ENCODE assay signal across 8 cellular contexts in the genomic region with DNA sequence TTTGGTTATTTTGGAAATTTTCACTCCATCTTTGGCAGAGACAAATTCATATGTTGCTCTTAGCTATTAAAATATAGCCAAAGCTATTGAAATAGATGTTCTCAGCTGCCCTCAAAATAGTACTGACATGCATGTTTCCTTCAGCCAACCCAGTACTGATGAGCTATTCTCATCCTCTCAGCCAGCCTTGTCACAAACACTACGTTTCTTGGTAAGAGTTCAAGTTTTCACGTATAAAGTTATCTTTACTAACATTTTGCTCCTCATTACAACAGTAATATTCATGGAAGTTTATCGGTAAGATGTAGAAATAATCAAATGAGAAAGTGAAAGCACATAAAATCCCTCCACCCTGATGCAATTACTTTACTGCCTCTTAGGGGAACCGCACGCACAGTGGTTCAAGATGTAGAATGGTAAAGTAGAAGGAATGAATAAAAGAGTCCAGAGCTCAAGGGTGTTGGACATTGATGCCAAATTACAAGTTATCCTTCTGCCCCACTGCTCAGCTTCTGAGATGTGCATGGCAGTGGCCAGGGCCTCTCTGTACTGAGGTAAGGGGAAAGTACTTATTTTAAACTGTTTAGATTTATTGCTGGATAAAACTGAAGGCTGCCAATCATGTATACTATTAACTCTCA. TPM values are rescaled to one million over a fixed set of nuclear protein-coding genes. Genes with fewer than 3 reads are reported as not detected.
DNase-seq lines count a peak whose midpoint lies in the region; ATAC-seq, FAIRE-seq and TF ChIP-seq lines count a peak whose summit lies in the region.

No MANE protein-coding gene starts in this region.

- H3K4me3 ChIP-seq in BE2C (ENCODE audit: low read depth, low read length) (peak overlapping the region; percentile 52), adrenal gland (peak overlapping the region in 3 of 4 donors; percentile 2 to 53 (median 20)), HepG2 (replicated peaks in 1 of 3; ENCODE audit: insufficient read depth in 1 of 3, low read depth in 2 of 3, low read length in 3 of 3) (no peak overlapping the region), WERI-Rb-1 (ENCODE audit: low read depth, low read length) (no peak overlapping the region)

- TF ChIP-seq POLR2A in adrenal gland (IDR thresholded peaks at IDR 0.05) (peak in 1 of 2 donors; percentile 21), HepG2 (IDR thresholded peaks at IDR 0.05; ENCODE audit: insufficient read depth in 1 of 2, low read depth in 2 of 2, low read length in 2 of 2) (no peak)

- no peaks in the 10 kb centered on the region for H3K36me3 ChIP-seq in BE2C
- no peaks in the 10 kb centered on the region for H3K36me3 ChIP-seq in adrenal gland (replicated peaks in 1 of 2)
- peaks cover 0 to 6% of the 10 kb centered on the region in 2 experiments; a peak in 2 of 5 replicates for H3K36me3 ChIP-seq in HepG2 (replicated peaks in 1 of 2; ENCODE audit: control insufficient read depth in 1 of 2, insufficient read depth in 2 of 2, low read length in 2 of 2)
- no peaks in the 10 kb centered on the region; the same call in 1 of the 2 replicates for H3K36me3 ChIP-seq in WERI-Rb-1

- intact Hi-C loops in adrenal gland (cut with DNase I) = no loop called here
- intact Hi-C loops in HepG2 (cut with micrococcal nuclease; ENCODE audit: unreplicated experiment) = no loop called here

- in situ Hi-C loops in HepG2 (cut with HindIII; ENCODE audit: extremely low pct_ligation_motif_present, low pct_unique_long_range_greater_than_20kb) = no loop called here

- H4K20me1 ChIP-seq in HepG2 (ENCODE audit: insufficient read depth, low read length) = no peaks in the 10 kb centered on the region

- DNase-seq in BE2C (no peak), adrenal gland (peak in 1 of 7 donors; percentile 32), HepG2 (ENCODE audit: low spot score) (no peak), urothelium cell line (ENCODE audit: low spot score) (peak; percentile 29), HT-29 (ENCODE audit: low spot score) (no peak), WERI-Rb-1 (no peak)

- H3K27ac ChIP-seq in adrenal gland = peak overlapping the region in 4 of 5 donors; percentile 33 to 82 (median 61)
- H3K27ac ChIP-seq in HepG2 (ENCODE audit: extremely low read length, insufficient read depth, low read length) = peak overlapping the region; percentile 30
- H3K27ac ChIP-seq in WERI-Rb-1 = no peak overlapping the region

- TF ChIP-seq RAD21 in HepG2 (CRISPR knock-in tag; IDR thresholded peaks at IDR 0.05) = no peak

- no peak overlapping the region for H3K9ac ChIP-seq in HepG2 (ENCODE audit: insufficient read depth, low read depth, low read length)

- no TSS peak for BruUV-seq in HepG2 (replicated peaks; lab: Mats Ljungman, UMichigan)

- no peaks in the 10 kb centered on the region for H3K9me3 ChIP-seq in BE2C
- H3K9me3 ChIP-seq in adrenal gland (replicated peaks in 1 of 3) = no peaks in the 10 kb centered on the region
- H3K9me3 ChIP-seq in HepG2 (ENCODE audit: low read length) = no peaks in the 10 kb centered on the region
- H3K9me3 ChIP-seq in WERI-Rb-1 (ENCODE audit: severe bottlenecking) = no peaks in the 10 kb centered on the region

- 5 to 9% (median 7%) methylated on average over 5 of the region's 5 CpGs for WGBS in adrenal gland, 4 donors
- 44% methylated on average over 5 of the region's 5 CpGs for WGBS in HepG2 (ENCODE audit: low lambda C conversion rate)

- no peak for FAIRE-seq in HepG2 (lab: Jason Lieb, UNC)
- peak; percentile 75 for FAIRE-seq in urothelium cell line (lab: Jason Lieb, UNC)

- no peaks in the 10 kb centered on the region for H3K27me3 ChIP-seq in BE2C
- no peaks in the 10 kb centered on the region for H3K27me3 ChIP-seq in adrenal gland
- no peaks in the 10 kb centered on the region for H3K27me3 ChIP-seq in HepG2 (ENCODE audit: control insufficient read depth in 1 of 2, insufficient read depth in 2 of 2, low read length in 2 of 2)
- no peaks in the 10 kb centered on the region for H3K27me3 ChIP-seq in WERI-Rb-1 (ENCODE audit: insufficient read depth, low read depth, severe bottlenecking)

- TF ChIP-seq EP300 in HepG2 (IDR thresholded peaks at IDR 0.05; ENCODE audit: low read depth in 2 of 2, low read length in 2 of 2) (no peak), HepG2 (CRISPR knock-in tag; IDR thresholded peaks at IDR 0.05; ENCODE audit: borderline replicate concordance) (no peak)

- no peak overlapping the region for H2AFZ ChIP-seq in HepG2 (ENCODE audit: low read length)

- TF ChIP-seq CTCF in BE2C (IDR thresholded peaks at IDR 0.05; ENCODE audit: low read depth, low read length) = no peak
- no peak for TF ChIP-seq CTCF in adrenal gland (IDR thresholded peaks at IDR 0.05)
- TF ChIP-seq CTCF in HepG2 (CRISPR knock-in tag; IDR thresholded peaks at IDR 0.05) = no peak
- TF ChIP-seq CTCF in WERI-Rb-1 (IDR thresholded peaks at IDR 0.05; ENCODE audit: low read depth, low read length) = no peak

- CTCF ChIA-PET in HepG2 (lab: Yijun Ruan, JAX; ENCODE audit: low intra/inter-chr PET ratio, low total read pairs) = no interaction called here

- H3K4me2 ChIP-seq in HepG2 (ENCODE audit: low read depth, low read length) = peak overlapping the region; percentile 44

- peaks cover 30% of the 10 kb centered on the region for H3K79me2 ChIP-seq in HepG2 (ENCODE audit: insufficient read depth, low read length)

- H3K4me1 ChIP-seq in BE2C (peaks cover 22% of the 10 kb centered on the region), adrenal gland (replicated peaks in 1 of 2) (peaks cover 3 to 11% of the 10 kb centered on the region in 2 donors), HepG2 (ENCODE audit: insufficient read depth, low read length) (peaks cover 32% of the 10 kb centered on the region)

- POLR2A ChIA-PET in HepG2 (lab: Yijun Ruan, JAX) = no interaction called here

- ATAC-seq in GM19324 (IDR thresholded peaks at IDR 0.05; ENCODE audit: low FRiP score, unreplicated experiment) = peak; percentile 56
- peak; percentile 50 for ATAC-seq in HG03460 (IDR thresholded peaks at IDR 0.05; ENCODE audit: unreplicated experiment)
- ATAC-seq in HepG2 = peak; percentile 44; the same call in 1 of the 3 replicates

TF ChIP-seq in HepG2, 621 proteins besides CTCF, POLR2A, EP300 and RAD21:
- no peak for TF ChIP-seq FOXJ3 (CRISPR knock-in tag; IDR thresholded peaks at IDR 0.05; ENCODE audit: borderline replicate concordance)
- TF ChIP-seq SOX13 (IDR thresholded peaks at IDR 0.05) = no peak
- TF ChIP-seq SOX13 (CRISPR knock-in tag; conservative IDR thresholded peaks at IDR 0.05 in 1 of 2, IDR thresholded peaks at IDR 0.05 in 1 of 2) = no peak
- TF ChIP-seq, protein P1, sequence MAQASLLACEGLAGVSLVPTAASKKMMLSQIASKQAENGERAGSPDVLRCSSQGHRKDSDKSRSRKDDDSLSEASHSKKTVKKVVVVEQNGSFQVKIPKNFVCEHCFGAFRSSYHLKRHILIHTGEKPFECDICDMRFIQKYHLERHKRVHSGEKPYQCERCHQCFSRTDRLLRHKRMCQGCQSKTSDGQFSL (CRISPR knock-in tag; IDR thresholded peaks at IDR 0.05) = no peak
- no peak for TF ChIP-seq JDP2 (CRISPR knock-in tag; IDR thresholded peaks at IDR 0.05; ENCODE audit: borderline replicate concordance)
- no peak for TF ChIP-seq ZNF205 (CRISPR knock-in tag; IDR thresholded peaks at IDR 0.05)
- no peak for TF ChIP-seq ZNF850 (CRISPR knock-in tag; conservative IDR thresholded peaks at IDR 0.05)
- no peak for TF ChIP-seq IRF2 (CRISPR knock-in tag; IDR thresholded peaks at IDR 0.05)
- no peak for TF ChIP-seq ZBTB38 (CRISPR knock-in tag; IDR thresholded peaks at IDR 0.05)

RNA-seq across cellular contexts. Expression of gene GCH1, which starts 20.7 kb away (rescaled TPM):
- 29.7 TPM for polyA plus RNA-seq in BE2C (2012; ENCODE audit: insufficient read depth, insufficient read length, low read depth)
- total RNA-seq in adrenal gland = 10 to 100 TPM in 3 of 8 donors, 1 to 10 TPM in 5; 2.8 to 24.9 (median 6.9) TPM
- polyA plus RNA-seq in adrenal gland = 10 to 100 TPM; 10.1 to 29.8 (median 10.7) TPM
- 25.2 and 33.2 TPM in 2 replicates for total RNA-seq in HepG2 (2016; rRNA removed; fragmentation: Illumina TruSeq; extraction: Trizol)
- total RNA-seq in HepG2 (2016; cell fraction: cytosol; rRNA removed; fragmentation: Illumina TruSeq; extraction: Trizol; ENCODE audit: low read depth) = 3.4 and 3.8 TPM in 2 replicates
- total RNA-seq in HepG2 (2016; cell fraction: insoluble cytoplasmic fraction; rRNA removed; fragmentation: Illumina TruSeq; extraction: Trizol) = 25.3 and 36.5 TPM in 2 replicates
- total RNA-seq in HepG2 (2016; cell fraction: membrane; rRNA removed; fragmentation: Illumina TruSeq; extraction: Trizol) = 13.8 and 15.9 TPM in 2 replicates
- 18.2 and 22.1 TPM in 2 replicates for total RNA-seq in HepG2 (2016; cell fraction: nucleus; rRNA removed; fragmentation: Illumina TruSeq; extraction: Trizol)
- 13.7 and 15.0 TPM in 2 replicates for polyA plus RNA-seq in HepG2 (2011; rRNA removed)
- polyA plus RNA-seq in HepG2 (2011; cell fraction: cytosol; rRNA removed) = 9.2 and 12.4 TPM in 2 replicates
- polyA plus RNA-seq in HepG2 (2011; cell fraction: nucleus; rRNA removed) = 11.5 and 13.2 TPM in 2 replicates
- polyA plus RNA-seq in HepG2 (2012) = 13.8 and 16.8 TPM in 2 replicates
- polyA plus RNA-seq in HepG2 (2016; cell fraction: cytosol; fragmentation: Illumina TruSeq; extraction: Trizol; ENCODE audit: low read depth) = 2.1 and 2.3 TPM in 2 replicates
- 35.3 and 42.9 TPM in 2 replicates for polyA plus RNA-seq in HepG2 (2016; cell fraction: insoluble cytoplasmic fraction; fragmentation: Illumina TruSeq; extraction: Trizol; ENCODE audit: low read depth)
- polyA plus RNA-seq in HepG2 (2016; cell fraction: membrane; fragmentation: Illumina TruSeq; extraction: Trizol; ENCODE audit: low read depth) = 10.6 and 11.2 TPM in 2 replicates
- 34.6 and 35.3 TPM in 2 replicates for polyA plus RNA-seq in HepG2 (2016; cell fraction: nucleus; fragmentation: Illumina TruSeq; extraction: Trizol; ENCODE audit: insufficient read depth, low read depth)
- 7.7 and 10.6 TPM in 2 replicates for polyA minus RNA-seq in HepG2 (2011; rRNA and poly(A)+ RNA removed; ENCODE audit: low replicate concordance)
- polyA minus RNA-seq in HepG2 (2011; cell fraction: cytosol; rRNA and poly(A)+ RNA removed) = 8.9 and 9.9 TPM in 2 replicates
- polyA minus RNA-seq in HepG2 (2011; cell fraction: nucleus; rRNA and poly(A)+ RNA removed) = 11.3 and 23.6 TPM in 2 replicates
- total RNA-seq in HT-29 (2014; rRNA removed; shearing (Covaris generic)) = 11.5 and 11.8 TPM in 2 replicates

Comparison
In these comparisons a context has a peak if more than half of its experiments do, and no peak if none do; other contexts are left out.
1. H3K4me3 ChIP-seq: peak in BE2C (single experiment) and adrenal gland (3 of 4); none in HepG2 (0 of 3) and WERI-Rb-1 (single experiment).
2. Peak in every context shown above with its lines, with median percentiles within 50 percentile points of each other: ATAC-seq.